Comparison of ENCODE assay signal across 8 cellular contexts in genomic region chr12:47276253-47277070, GRCh38.
DNase-seq lines count a peak whose midpoint lies in the region; ATAC-seq and TF ChIP-seq lines count a peak whose summit lies in the region.

No MANE protein-coding gene starts in this region.

- H3K27me3 Mint-ChIP-seq in activated naive CD8-positive, alpha-beta T cell treated with anti-CD3 and anti-CD28 coated beads, Interleukin-2, amount 10 ng/mL, durations not matched to agents 7 days and 5 days: no peaks in the 10 kb centered on the region

- DNase-seq in NOMO-1 treated with dmso at 0.1 percent for 144 hours (lab: John Stamatoyannopoulos, UW; ENCODE audit: unreplicated experiment): peak; percentile 80
- no peak for DNase-seq in activated naive CD8-positive, alpha-beta T cell treated with anti-CD3 and anti-CD28 coated beads, Interleukin-2, amount 10 ng/mL, durations not matched to agents 7 days and 5 days
- DNase-seq in left lung: peak in 1 of 2 donors; percentile 36
- no peak for DNase-seq in inferior parietal cortex (ENCODE audit: extremely low spot score)
- no peak for DNase-seq in ascending aorta (ENCODE audit: low spot score in 2 of 2)

- H4K20me1 ChIP-seq in BLaER1 treated with 17β-estradiol and CSF1 and Interleukin-3, amounts not matched to agents 10 nM and 100 nM: no peaks in the 10 kb centered on the region

- TF ChIP-seq CTCF in left lung (IDR thresholded peaks at IDR 0.05) (no peak), ascending aorta (IDR thresholded peaks at IDR 0.05) (no peak)

- H3K27ac ChIP-seq in BLaER1 treated with 17β-estradiol and CSF1 and Interleukin-3, amounts not matched to agents 10 nM and 100 nM: peak overlapping the region; percentile 45 to 89 (median 77); a peak in 20 of 22 replicates
- H3K27ac ChIP-seq in left lung (peak overlapping the region; percentile 43 to 79), ascending aorta (no peak overlapping the region)

- peaks cover 2% of the 10 kb centered on the region for H3K9me3 Mint-ChIP-seq in activated naive CD8-positive, alpha-beta T cell treated with anti-CD3 and anti-CD28 coated beads, Interleukin-2, amount 10 ng/mL, durations not matched to agents 7 days and 5 days

- H3K4me3 ChIP-seq in BLaER1 treated with 17β-estradiol and CSF1 and Interleukin-3, amounts not matched to agents 10 nM and 100 nM: peak overlapping the region in 5 of 10 experiments; percentile 18 to 29 (median 26); a peak in 6 of 20 replicates
- H3K4me3 ChIP-seq in left lung (no peak overlapping the region), ascending aorta (no peak overlapping the region)

- POLR2A ChIA-PET in activated naive CD8-positive, alpha-beta T cell treated with anti-CD3 and anti-CD28 coated beads, Interleukin-2, amount 10 ng/mL, durations not matched to agents 7 days and 5 days (lab: Charles Lee): interaction anchor here (0.6 to 3.7 kb wide), 19 partner anchors 8 to 1134 kb away, joined by 3 to 29 read pairs (median 5); partner anchors contain the start of gene AMIGO2

- no peaks in the 10 kb centered on the region for H3K27me3 ChIP-seq in BLaER1 treated with 17β-estradiol and CSF1 and Interleukin-3, amounts not matched to agents 10 nM and 100 nM
- no peaks in the 10 kb centered on the region for H3K27me3 ChIP-seq in left lung
- H3K27me3 ChIP-seq in ascending aorta: no peaks in the 10 kb centered on the region

- H3K9ac ChIP-seq in BLaER1 treated with 17β-estradiol and CSF1 and Interleukin-3, amounts not matched to agents 10 nM and 100 nM: peak overlapping the region in 7 of 11 experiments; percentile 22 to 70 (median 63); a peak in 13 of 22 replicates

- peak overlapping the region; percentile 75 for H3K4me3 Mint-ChIP-seq in activated naive CD8-positive, alpha-beta T cell treated with anti-CD3 and anti-CD28 coated beads, Interleukin-2, amount 10 ng/mL, durations not matched to agents 7 days and 5 days

- H3K9me3 ChIP-seq in BLaER1 treated with 17β-estradiol and CSF1 and Interleukin-3, amounts not matched to agents 10 nM and 100 nM (replicated peaks in 1 of 11): no peaks in the 10 kb centered on the region
- H3K9me3 ChIP-seq in left lung (no peaks in the 10 kb centered on the region), ascending aorta (no peaks in the 10 kb centered on the region)

- peaks cover 57% of the 10 kb centered on the region for H3K4me1 Mint-ChIP-seq in activated naive CD8-positive, alpha-beta T cell treated with anti-CD3 and anti-CD28 coated beads, Interleukin-2, amount 10 ng/mL, durations not matched to agents 7 days and 5 days

- H3K36me3 Mint-ChIP-seq in activated naive CD8-positive, alpha-beta T cell treated with anti-CD3 and anti-CD28 coated beads, Interleukin-2, amount 10 ng/mL, durations not matched to agents 7 days and 5 days: peaks cover 8% of the 10 kb centered on the region

- intact Hi-C loops in left lung (cut with DNase I) (no loop called here), ascending aorta (cut with DNase I) (no loop called here)

- peak overlapping the region; percentile 53 to 92 (median 77) for H3K4me2 ChIP-seq in BLaER1 treated with 17β-estradiol and CSF1 and Interleukin-3, amounts not matched to agents 10 nM and 100 nM

- ATAC-seq in GM18909 (IDR thresholded peaks at IDR 0.05; ENCODE audit: poor library complexity, unreplicated experiment) (peak; percentile 95), HG03097 (IDR thresholded peaks at IDR 0.05; ENCODE audit: low FRiP score, unreplicated experiment) (peak; percentile 88), left lung (peak; percentile 85)
- peak; percentile 96 for ATAC-seq in activated naive CD8-positive, alpha-beta T cell treated with anti-CD3 and anti-CD28 coated beads, Interleukin-2, amount 10 ng/mL, durations not matched to agents 7 days and 5 days (ENCODE audit: low read depth)

- peaks cover 9 to 91% (median 63%) of the 10 kb centered on the region in 10 experiments for H3K4me1 ChIP-seq in BLaER1 treated with 17β-estradiol and CSF1 and Interleukin-3, amounts not matched to agents 10 nM and 100 nM
- peaks cover 16 to 27% of the 10 kb centered on the region in 2 donors for H3K4me1 ChIP-seq in left lung
- peaks cover 0 to 9% of the 10 kb centered on the region in 2 donors for H3K4me1 ChIP-seq in ascending aorta

- H3K27ac Mint-ChIP-seq in activated naive CD8-positive, alpha-beta T cell treated with anti-CD3 and anti-CD28 coated beads, Interleukin-2, amount 10 ng/mL, durations not matched to agents 7 days and 5 days: peak overlapping the region; percentile 91

- no peaks in the 10 kb centered on the region for H3K36me3 ChIP-seq in BLaER1 treated with 17β-estradiol and CSF1 and Interleukin-3, amounts not matched to agents 10 nM and 100 nM
- H3K36me3 ChIP-seq in left lung: no peaks in the 10 kb centered on the region
- H3K36me3 ChIP-seq in ascending aorta: no peaks in the 10 kb centered on the region

Comparison
In these comparisons a context has a peak if more than half of its experiments do, and no peak if none do; other contexts are left out.
1. H3K27ac ChIP-seq: peak in BLaER1 treated with 17β-estradiol and CSF1 and Interleukin-3, amounts not matched to agents 10 nM and 100 nM (11 of 11) and left lung (2 of 2); none in ascending aorta (0 of 2).
2. Peak in every context shown above with its lines, with median percentiles within 50 percentile points of each other: ATAC-seq.